Comparison of ENCODE assay signal across 8 cellular contexts in genomic region chr4:147732516-147733193, GRCh38. TPM values are rescaled to one million over a fixed set of nuclear protein-coding genes. Genes with fewer than 3 reads are reported as not detected.
DNase-seq lines count a peak whose midpoint lies in the region; ATAC-seq and TF ChIP-seq lines count a peak whose summit lies in the region.

No MANE protein-coding gene starts in this region.

- H3K27ac ChIP-seq in SU-DHL-6 (ENCODE audit: low read depth, low read length) (no peak overlapping the region), muscle layer of colon (ENCODE audit: low read depth, low read length) (peak overlapping the region; percentile 98), uterus (peak overlapping the region; percentile 84 to 87)

- H3K27me3 ChIP-seq in SU-DHL-6 (ENCODE audit: low read length) (no peaks in the 10 kb centered on the region), muscle layer of colon (ENCODE audit: control insufficient read depth in 1 of 2, insufficient read depth in 2 of 2, low read length in 2 of 2) (no peaks in the 10 kb centered on the region), uterus (no peaks in the 10 kb centered on the region)

- no peak for TF ChIP-seq POLR2A in uterus (IDR thresholded peaks at IDR 0.05)

- no peak for TF ChIP-seq CTCF in AG09309 (IDR thresholded peaks at IDR 0.05; ENCODE audit: control insufficient read depth, insufficient read depth, low read depth, low read length, missing control alignments)
- TF ChIP-seq CTCF in SU-DHL-6 (IDR thresholded peaks at IDR 0.05; ENCODE audit: insufficient read depth, low read length, poor library complexity, severe bottlenecking): no peak
- TF ChIP-seq CTCF in epithelial cell of esophagus (IDR thresholded peaks at IDR 0.05; ENCODE audit: insufficient read depth, low read depth, low read length, missing control alignments): no peak
- no peak for TF ChIP-seq CTCF in uterus (IDR thresholded peaks at IDR 0.05)

- H3K9ac ChIP-seq in SU-DHL-6 (ENCODE audit: low read length): peak overlapping the region; percentile 63
- H3K9ac ChIP-seq in muscle layer of colon (ENCODE audit: low read length): peak overlapping the region; percentile 92

- H3K9me3 ChIP-seq in SU-DHL-6 (ENCODE audit: insufficient read depth, low read length): no peaks in the 10 kb centered on the region
- no peaks in the 10 kb centered on the region for H3K9me3 ChIP-seq in muscle layer of colon (ENCODE audit: low read length)
- H3K9me3 ChIP-seq in uterus: no peaks in the 10 kb centered on the region

- H3K4me3 ChIP-seq in AG09309 (ENCODE audit: control insufficient read depth, low read depth, low read length): peak overlapping the region; percentile 92
- peak overlapping the region; percentile 56 for H3K4me3 ChIP-seq in SU-DHL-6 (ENCODE audit: insufficient read depth, low read length, poor library complexity, severe bottlenecking)
- H3K4me3 ChIP-seq in epithelial cell of esophagus (ENCODE audit: low read length): peak overlapping the region; percentile 81
- H3K4me3 ChIP-seq in muscle layer of colon (ENCODE audit: low read depth in 1 of 2, low read length in 2 of 2): peak overlapping the region; percentile 89 to 95
- H3K4me3 ChIP-seq in uterus: peak overlapping the region; percentile 51 to 91

- H3K9me2 ChIP-seq in SU-DHL-6 (replicated peaks; ENCODE audit: insufficient read depth, low read length): no peaks in the 10 kb centered on the region

- H3K79me2 ChIP-seq in SU-DHL-6 (ENCODE audit: insufficient read depth, low read length): no peaks in the 10 kb centered on the region

- peak; percentile 11 for ATAC-seq in GM18868 (IDR thresholded peaks at IDR 0.05; ENCODE audit: unreplicated experiment)
- peak; percentile 21 for ATAC-seq in HG03108 (IDR thresholded peaks at IDR 0.05; ENCODE audit: unreplicated experiment)

- no peaks in the 10 kb centered on the region for H4K20me1 ChIP-seq in SU-DHL-6 (ENCODE audit: low read depth, low read length)

- intact Hi-C loops in uterus (cut with DNase I; ENCODE audit: low total_unique reads): no loop called here

- no peaks in the 10 kb centered on the region for H3F3A ChIP-seq in SU-DHL-6 (ENCODE audit: insufficient read depth)

- peak overlapping the region; percentile 81 for H2AFZ ChIP-seq in SU-DHL-6 (ENCODE audit: low read depth, low read length, severe bottlenecking)

- H3K36me3 ChIP-seq in SU-DHL-6 (ENCODE audit: low read length) (no peaks in the 10 kb centered on the region), muscle layer of colon (ENCODE audit: insufficient read depth, low read length) (no peaks in the 10 kb centered on the region), uterus (no peaks in the 10 kb centered on the region)

- DNase-seq in AG09309 (ENCODE audit: low read depth) (no peak), epithelial cell of esophagus (ENCODE audit: low read depth) (peak; percentile 34), uterus (peak; percentile 45 to 59), OCI-M2 (lab: John Stamatoyannopoulos, UW; ENCODE audit: unreplicated experiment) (no peak)

- H3K4me1 ChIP-seq in muscle layer of colon (ENCODE audit: insufficient read depth, low read length) (peaks cover 31% of the 10 kb centered on the region), uterus (no peaks in the 10 kb centered on the region)

- peak overlapping the region; percentile 88 for H3K4me2 ChIP-seq in SU-DHL-6 (ENCODE audit: low read depth, low read length, poor library complexity, severe bottlenecking)

RNA-seq across cellular contexts. Expression of gene ARHGAP10, which starts 0.8 kb away (rescaled TPM):
- 10 to 100 TPM; 25.1 to 94.4 (median 54.4) TPM for total RNA-seq in uterus

RNA-seq across cellular contexts. Expression of gene PRMT9, which starts 48.7 kb away (rescaled TPM):
- 10 to 100 TPM in 3 of 4 donors, 1 to 10 TPM in 1; 3.5 to 63.3 (median 25.6) TPM for total RNA-seq in uterus

Comparison
In these comparisons a context has a peak if more than half of its experiments do, and no peak if none do; other contexts are left out.
1. DNase-seq: peak in epithelial cell of esophagus (single experiment) and uterus (2 of 2); none in AG09309 (single experiment) and OCI-M2 (single experiment).
2. Peak in every context shown above with its lines, with median percentiles within 50 percentile points of each other: H3K4me3 ChIP-seq.